ENCODE assay signal across 1 cellular context in genomic region chr4:182895791-182896292, GRCh38.
TF ChIP-seq lines count a peak whose summit lies in the region.

No MANE protein-coding gene starts in this region.

TF ChIP-seq in HepG2, 621 proteins besides CTCF, POLR2A, EP300 and RAD21 (continued from another document):
- no peak for TF ChIP-seq HMGA1 (CRISPR knock-in tag; conservative IDR thresholded peaks at IDR 0.05)
- no peak for TF ChIP-seq E2F1 (CRISPR knock-in tag; IDR thresholded peaks at IDR 0.05)
- no peak for TF ChIP-seq ZNF598 (CRISPR knock-in tag; IDR thresholded peaks at IDR 0.05; ENCODE audit: borderline replicate concordance)
- TF ChIP-seq SRF (IDR thresholded peaks at IDR 0.05; ENCODE audit: low read depth, low read length), result no peak
- TF ChIP-seq MEIS1 (CRISPR knock-in tag; IDR thresholded peaks at IDR 0.05; ENCODE audit: borderline replicate concordance), result peak; percentile 31; the same call in 1 of the 2 replicates
- no peak; the same call in 1 of the 2 replicates for TF ChIP-seq SIX1 (CRISPR knock-in tag; IDR thresholded peaks at IDR 0.05; ENCODE audit: borderline replicate concordance)
- TF ChIP-seq PAF1 (CRISPR knock-in tag; IDR thresholded peaks at IDR 0.05), result no peak
- TF ChIP-seq ZNF670 (CRISPR knock-in tag; IDR thresholded peaks at IDR 0.05; ENCODE audit: borderline replicate concordance), result peak; percentile 85; the same call in 1 of the 2 replicates
- no peak for TF ChIP-seq ZNF678 (CRISPR knock-in tag; IDR thresholded peaks at IDR 0.05)
- no peak for TF ChIP-seq RFX3 (CRISPR knock-in tag; IDR thresholded peaks at IDR 0.05)
- 0 out of 2 replicates have a peak, but pooled peaks have one; percentile 72 for TF ChIP-seq ZNF335 (CRISPR knock-in tag; IDR thresholded peaks at IDR 0.05)
- peak; percentile 90 for TF ChIP-seq ARNTL (CRISPR knock-in tag; IDR thresholded peaks at IDR 0.05)
- TF ChIP-seq MAFF (IDR thresholded peaks at IDR 0.05; ENCODE audit: low read depth, low read length), result no peak
- TF ChIP-seq ZBTB37 (CRISPR knock-in tag; IDR thresholded peaks at IDR 0.05), result no peak; the same call in 1 of the 2 replicates
- no peak; the same call in 1 of the 2 replicates for TF ChIP-seq SMAD9 (CRISPR knock-in tag; IDR thresholded peaks at IDR 0.05)
- TF ChIP-seq CHD2 (IDR thresholded peaks at IDR 0.05; ENCODE audit: low read depth, low read length), result no peak
- peak; percentile 71 for TF ChIP-seq GABPB1 (CRISPR knock-in tag; IDR thresholded peaks at IDR 0.05)
- peak; percentile 80 for TF ChIP-seq MEF2D (CRISPR knock-in tag; IDR thresholded peaks at IDR 0.05)
- TF ChIP-seq ZNF10 (CRISPR knock-in tag; IDR thresholded peaks at IDR 0.05; ENCODE audit: borderline replicate concordance, low read depth), result no peak
- no peak; the same call in 1 of the 2 replicates for TF ChIP-seq ZNF891 (CRISPR knock-in tag; IDR thresholded peaks at IDR 0.05)
- TF ChIP-seq ZNF160 (CRISPR knock-in tag; IDR thresholded peaks at IDR 0.05), result peak; percentile 65
- 0 out of 2 replicates have a peak, but pooled peaks have one; percentile 29 for TF ChIP-seq ZNF704 (CRISPR knock-in tag; IDR thresholded peaks at IDR 0.05; ENCODE audit: borderline replicate concordance)
- 0 out of 2 replicates have a peak, but pooled peaks have one; percentile 30 for TF ChIP-seq ZNF576 (CRISPR knock-in tag; IDR thresholded peaks at IDR 0.05)
- TF ChIP-seq ZXDC (CRISPR knock-in tag; IDR thresholded peaks at IDR 0.05), result 0 out of 2 replicates have a peak, but pooled peaks have one; percentile 32
- peak; percentile 44; the same call in 1 of the 2 replicates for TF ChIP-seq ZFP90 (CRISPR knock-in tag; IDR thresholded peaks at IDR 0.05; ENCODE audit: borderline replicate concordance)
- no peak; the same call in 1 of the 2 replicates for TF ChIP-seq AKAP8 (CRISPR knock-in tag; IDR thresholded peaks at IDR 0.05)
- peak; percentile 46 for TF ChIP-seq ZNF501 (CRISPR knock-in tag; IDR thresholded peaks at IDR 0.05)
- no peak for TF ChIP-seq ZNF549 (CRISPR knock-in tag; IDR thresholded peaks at IDR 0.05)
- no peak for TF ChIP-seq HMG20B (CRISPR knock-in tag; conservative IDR thresholded peaks at IDR 0.05)
- TF ChIP-seq ZNF562 (CRISPR knock-in tag; IDR thresholded peaks at IDR 0.05; ENCODE audit: borderline replicate concordance), result no peak
- peak; percentile 63; the same call in 1 of the 2 replicates for TF ChIP-seq ZNF264 (CRISPR knock-in tag; IDR thresholded peaks at IDR 0.05)
- TF ChIP-seq ATF4 (CRISPR knock-in tag; IDR thresholded peaks at IDR 0.05), result peak in 1 of 2 experiments; percentile 50; a peak in 2 of 4 replicates
- peak; percentile 61; the same call in 1 of the 2 replicates for TF ChIP-seq GFI1 (CRISPR knock-in tag; IDR thresholded peaks at IDR 0.05; ENCODE audit: borderline replicate concordance)
- peak; percentile 70; the same call in 1 of the 2 replicates for TF ChIP-seq ZNF552 (CRISPR knock-in tag; IDR thresholded peaks at IDR 0.05; ENCODE audit: borderline replicate concordance)
- peak; percentile 77; the same call in 1 of the 2 replicates for TF ChIP-seq ZNF710 (CRISPR knock-in tag; IDR thresholded peaks at IDR 0.05; ENCODE audit: borderline replicate concordance)
- no peak for TF ChIP-seq HBP1 (CRISPR knock-in tag; IDR thresholded peaks at IDR 0.05; ENCODE audit: low read depth)
- TF ChIP-seq ZNF17 (CRISPR knock-in tag; IDR thresholded peaks at IDR 0.05), result peak; percentile 73; the same call in 1 of the 2 replicates
- no peak for TF ChIP-seq TERF1 (CRISPR knock-in tag; IDR thresholded peaks at IDR 0.05)
- 0 out of 2 replicates have a peak, but pooled peaks have one; percentile 57 for TF ChIP-seq KLF9 (CRISPR knock-in tag; IDR thresholded peaks at IDR 0.05; ENCODE audit: low read depth)
- TF ChIP-seq SNRNP70 (IDR thresholded peaks at IDR 0.05; ENCODE audit: low read depth, low read length), result no peak
- peak; percentile 52; the same call in 1 of the 2 replicates for TF ChIP-seq ZNF747 (CRISPR knock-in tag; IDR thresholded peaks at IDR 0.05; ENCODE audit: borderline replicate concordance)
- TF ChIP-seq DNMT1 (CRISPR knock-in tag; IDR thresholded peaks at IDR 0.05), result no peak
- no peak for TF ChIP-seq EEA1 (CRISPR knock-in tag; IDR thresholded peaks at IDR 0.05; ENCODE audit: borderline replicate concordance)
- TF ChIP-seq ZKSCAN1 (IDR thresholded peaks at IDR 0.05; ENCODE audit: low read length), result no peak
- no peak for TF ChIP-seq YY1 (IDR thresholded peaks at IDR 0.05; ENCODE audit: insufficient read depth, insufficient replicate concordance, low read depth, low read length)
- TF ChIP-seq ZNF136 (CRISPR knock-in tag; IDR thresholded peaks at IDR 0.05; ENCODE audit: low read depth), result no peak
